Comparison of ENCODE assay signal across 10 cellular contexts in genomic region chr15:92506506-92506905, GRCh38.
"Had no signal": no experiment of that assay in that cellular context is flagged by ENCODE, and none has a peak within 500 bp of the region (broad histone marks: within the 10 kb centered on the region; RNA-seq: fewer than 3 reads in every experiment).

No MANE protein-coding gene starts in this region.

- H3K4me3 ChIP-seq: GM23248, HAP-1 had no signal

- H3K27ac Mint-ChIP-seq: HFFc6, IgD-negative memory B cell had no signal

- DNase-seq: GM23248, GOT3, H7, HFFc6, KBM-7 had no signal

- H2AFZ ChIP-seq: GM23248 had no signal

- H3K36me3 Mint-ChIP-seq: IgD-negative memory B cell had no signal

- H3K36me3 ChIP-seq: HAP-1 had no signal

- H3K4me1 Mint-ChIP-seq: IgD-negative memory B cell had no signal

- H3K4me3 Mint-ChIP-seq: HFFc6, IgD-negative memory B cell had no signal

- ATAC-seq: HCT116, HepG2 had no signal

- H3K27ac ChIP-seq: GM23248, HL-60 had no signal

- H3K27me3 Mint-ChIP-seq: IgD-negative memory B cell had no signal
